Comparison of ENCODE assay signal across 23 cellular contexts in the genomic region with DNA sequence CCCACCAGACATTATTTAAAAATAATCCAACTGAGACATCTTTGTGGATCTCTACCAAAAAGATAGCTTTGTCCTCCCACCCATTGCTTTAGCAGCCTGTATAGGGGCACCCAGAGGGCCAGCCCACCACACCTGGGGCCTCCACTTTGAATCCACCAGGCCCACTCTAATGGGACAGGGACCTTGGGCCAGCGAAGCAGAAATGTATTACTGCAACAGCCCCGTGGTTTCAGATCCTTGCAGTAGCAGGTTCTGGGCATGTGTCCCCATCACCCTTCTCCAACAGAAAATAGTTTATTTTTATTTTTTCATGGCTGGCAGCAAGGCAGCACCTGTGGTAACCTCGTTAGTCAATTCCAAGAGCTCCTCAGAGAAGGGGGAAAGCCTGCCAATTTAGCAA.
"Had no signal": no experiment of that assay in that cellular context is flagged by ENCODE, and none has a peak within 500 bp of the region (broad histone marks: within the 10 kb centered on the region; RNA-seq: fewer than 3 reads in every experiment).

No MANE protein-coding gene starts in this region.

- H3K27ac ChIP-seq: prostate gland, right atrium auricular region, suprapubic skin had no signal

- H3K9me3 ChIP-seq: gastroesophageal sphincter, prostate gland, right atrium auricular region, suprapubic skin, upper lobe of left lung had no signal

- ATAC-seq: activated CD8-positive, alpha-beta T cell treated with anti-CD3 and anti-CD28 coated beads for 36 hours; activated naive CD8-positive, alpha-beta T cell treated with anti-CD3 and anti-CD28 coated beads, Interleukin-2, amount 50 U/mL, for 24 hours; esophagus mucosa; gastroesophageal sphincter; heart left ventricle; left lobe of liver; natural killer cell treated with Interleukin-12 subunit alpha and Interleukin-12 subunit beta and Interleukin-15 and Interleukin-18, amount 100 ng/mL, for 72 hours; stimulated activated naive CD8-positive, alpha-beta T cell treated with anti-CD3 and anti-CD28 coated beads, Interleukin-15, Interleukin-2, amounts not matched to agents 100 U/mL and 50 U/mL, for 24 hours had no signal

- H3K27me3 ChIP-seq: gastroesophageal sphincter, heart left ventricle, right atrium auricular region, suprapubic skin, upper lobe of left lung had no signal

- H3K4me3 ChIP-seq: gastroesophageal sphincter, heart left ventricle, prostate gland, right atrium auricular region, suprapubic skin, upper lobe of left lung had no signal

- DNase-seq: activated CD4-positive, alpha-beta T cell treated with anti-CD3 and anti-CD28 coated beads, Interleukin-2, amount 10 ng/mL, durations not matched to agents 24 days and 14 days; activated CD4-positive, CD25-positive, alpha-beta regulatory T cell; activated CD8-positive, alpha-beta T cell treated with anti-CD3 and anti-CD28 coated beads for 36 hours; activated naive CD4-positive, alpha-beta T cell treated with anti-CD3 and anti-CD28 coated beads, Interleukin-2, amount 10 ng/mL, durations not matched to agents 7 days and 5 days; activated naive CD8-positive, alpha-beta T cell treated with anti-CD3 and anti-CD28 coated beads, Interleukin-2, amount 50 U/mL, for 24 hours; activated T-cell treated with anti-CD3 and anti-CD28 coated beads, Interleukin-2, amount 50 U/mL, for 1 hour; aorta; cerebellar nuclear complex; cortex of kidney; effector CD4-positive, alpha-beta T cell; heart left ventricle; kidney; stimulated activated CD4-positive, alpha-beta T cell treated with anti-CD3 and anti-CD28 coated beads, Interleukin-2, amount 100 ng/mL, for 24 hours; stimulated activated naive CD8-positive, alpha-beta T cell treated with anti-CD3 and anti-CD28 coated beads, Interleukin-15, Interleukin-2, amounts not matched to agents 100 U/mL and 50 U/mL, for 24 hours; T1000; upper lobe of left lung had no signal

- H3K36me3 ChIP-seq: gastroesophageal sphincter, heart left ventricle, prostate gland, right atrium auricular region, suprapubic skin, upper lobe of left lung had no signal
